Comparison of ENCODE assay signal across 8 cellular contexts in the genomic region with DNA sequence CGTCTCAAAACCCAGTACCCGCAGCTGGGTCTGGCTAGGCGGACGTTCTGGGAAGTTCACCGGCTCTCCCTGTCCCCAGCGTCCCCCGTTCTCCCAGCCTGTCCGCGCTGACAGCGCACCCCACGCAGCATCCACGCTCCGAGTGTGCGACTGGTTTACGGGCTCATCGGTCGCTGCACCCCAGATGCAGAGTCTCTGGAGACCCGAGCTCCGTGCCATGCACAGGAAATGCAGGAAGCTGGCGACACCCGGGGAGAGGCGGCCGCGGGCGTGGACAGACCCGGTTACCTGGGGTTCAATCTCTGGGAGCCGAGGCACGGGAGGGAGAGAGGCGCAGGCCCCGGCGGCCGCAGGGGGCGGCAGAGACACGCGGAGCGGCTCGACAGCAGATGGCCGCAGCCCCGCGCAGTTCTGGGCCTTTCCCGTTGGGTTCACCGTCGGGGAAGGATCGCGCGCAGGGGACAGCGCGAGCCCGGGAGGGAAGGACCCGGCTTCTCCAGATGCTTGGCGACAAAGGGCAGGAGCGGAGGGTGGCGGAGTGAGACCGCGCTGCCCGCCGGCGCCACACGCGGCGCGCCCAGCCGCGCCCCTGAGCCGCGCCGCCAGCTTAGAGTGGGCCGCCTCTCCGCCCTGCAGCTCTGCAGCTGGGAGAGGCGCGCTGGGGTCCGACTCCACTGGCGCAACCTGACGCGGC. TPM values are rescaled to one million over a fixed set of nuclear protein-coding genes. Genes with fewer than 3 reads are reported as not detected.
DNase-seq lines count a peak whose midpoint lies in the region; ATAC-seq and TF ChIP-seq lines count a peak whose summit lies in the region.

No MANE protein-coding gene starts in this region.

- peaks cover 24% of the 10 kb centered on the region for H3K27me3 Mint-ChIP-seq in activated B cell treated with CpG ODN at 0.5 μM for 24 hours

- POLR2A ChIA-PET in activated B cell treated with CpG ODN at 0.5 μM for 24 hours (lab: Charles Lee) = interaction anchor here (1.7 kb wide), 1 partner anchor 53 kb away, joined by 5 read pairs; no protein-coding TSS in a partner anchor

- no peaks in the 10 kb centered on the region for H3K36me3 Mint-ChIP-seq in activated B cell treated with CpG ODN at 0.5 μM for 24 hours (ENCODE audit: low read depth)

- peak overlapping the region; percentile 41 for H3K27ac Mint-ChIP-seq in activated B cell treated with CpG ODN at 0.5 μM for 24 hours

- intact Hi-C loops in activated B cell treated with CpG ODN at 0.5 μM for 24 hours (cut with micrococcal nuclease) = loop anchor here (1.0 to 2.0 kb wide), 3 partner anchors 17 to 53 kb away; a partner anchor contains a TSS

- ATAC-seq in HG02884 (IDR thresholded peaks at IDR 0.05; ENCODE audit: unreplicated experiment) (peak; percentile 63), activated B cell treated with CpG ODN at 0.5 μM for 24 hours (ENCODE audit: low read depth) (peak; percentile 86)

- CTCF ChIA-PET in activated B cell treated with CpG ODN at 0.5 μM for 24 hours (lab: Charles Lee) = interaction anchor here (0.6 to 2.3 kb wide), 6 partner anchors 10 to 445 kb away, joined by 3 to 16 read pairs (median 4); a partner anchor contains a TSS

- peak overlapping the region; percentile 91 for H3K4me3 Mint-ChIP-seq in activated B cell treated with CpG ODN at 0.5 μM for 24 hours

- no peaks in the 10 kb centered on the region for H3K9me3 Mint-ChIP-seq in activated B cell treated with CpG ODN at 0.5 μM for 24 hours

- peaks cover 14% of the 10 kb centered on the region for H3K4me1 Mint-ChIP-seq in activated B cell treated with CpG ODN at 0.5 μM for 24 hours

- DNase-seq in NCI-H2029 (lab: John Stamatoyannopoulos, UW) = peak; percentile 48
- no peak for DNase-seq in NCI-H2029 treated with DMSO at 0.1 percent for 48 hours (lab: John Stamatoyannopoulos, UW)
- DNase-seq in NCI-H2107 treated with DMSO at 0.1 percent for 48 hours (lab: John Stamatoyannopoulos, UW; ENCODE audit: unreplicated experiment) = peak; percentile 31
- DNase-seq in activated B cell treated with CpG ODN at 0.5 μM for 24 hours = peak; percentile 78
- DNase-seq in central memory CD4-positive, alpha-beta T cell = peak; percentile 54
- DNase-seq in kidney glomerular epithelial cell (lab: John Stamatoyannopoulos, UW) = peak; percentile 36
- peak in 3 of 4 experiments; percentile 46 to 66 (median 49) for DNase-seq in stimulated activated CD4-positive, alpha-beta T cell treated with anti-CD3 and anti-CD28 coated beads, Interleukin-1b, Interleukin-23, amount 100 ng/mL, for 24 hours (ENCODE audit: low read depth in 4 of 4, low spot score in 1 of 4)

- TF ChIP-seq CTCF in activated B cell treated with CpG ODN at 0.5 μM for 24 hours (IDR thresholded peaks at IDR 0.05) = peak; percentile 27

RNA-seq across cellular contexts. Expression of a gene that starts 0.6 kb away (rescaled TPM):
- 1.5 and 2.4 TPM in 2 replicates for total RNA-seq in activated B cell treated with CpG ODN at 0.5 μM for 24 hours

RNA-seq across cellular contexts. Expression of a gene that starts 16.8 kb away (rescaled TPM):
- total RNA-seq in activated B cell treated with CpG ODN at 0.5 μM for 24 hours = not detected in 2 replicates

RNA-seq across cellular contexts. Expression of a gene that starts 36.4 kb away (rescaled TPM):
- 0.29 and 0.39 TPM in 2 replicates for total RNA-seq in activated B cell treated with CpG ODN at 0.5 μM for 24 hours

RNA-seq across cellular contexts. Expression of a gene that starts 36.6 kb away (rescaled TPM):
- total RNA-seq in activated B cell treated with CpG ODN at 0.5 μM for 24 hours = 197 and 218 TPM in 2 replicates

RNA-seq across cellular contexts. Expression of a gene that starts 43.6 kb away (rescaled TPM):
- 2.5 and 3.3 TPM in 2 replicates for total RNA-seq in activated B cell treated with CpG ODN at 0.5 μM for 24 hours
